Comparison of ENCODE assay signal across 15 cellular contexts in the genomic region with DNA sequence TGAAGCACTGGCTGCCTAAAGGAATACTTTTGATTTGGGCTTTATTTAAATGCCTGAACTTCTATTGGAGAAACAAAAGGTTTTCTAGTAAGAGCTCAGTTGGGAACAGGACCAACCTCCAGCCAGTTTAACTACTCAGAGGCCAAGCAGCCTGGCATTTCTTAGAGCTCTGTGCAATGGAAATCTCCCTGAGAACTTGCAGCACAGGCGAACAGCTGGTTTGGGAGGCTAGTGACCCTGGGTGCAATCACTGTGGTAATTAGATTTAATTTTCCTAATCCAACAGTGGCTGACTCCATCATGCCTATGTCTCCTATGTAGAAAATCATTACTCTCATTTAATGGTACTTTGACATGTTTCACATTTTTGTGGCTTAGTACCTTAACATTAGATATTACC. TPM values are rescaled to one million over a fixed set of nuclear protein-coding genes. Genes with fewer than 3 reads are reported as not detected.
A peak's percentile ranks its signal among the peaks of the same experiment; 100 is the strongest.
DNase-seq lines count a peak whose midpoint lies in the region; ATAC-seq and TF ChIP-seq lines count a peak whose summit lies in the region.
"Had no signal": no experiment of that assay in that cellular context is flagged by ENCODE, and none has a peak within 500 bp of the region (broad histone marks: within the 10 kb centered on the region; RNA-seq: fewer than 3 reads in every experiment).

No MANE protein-coding gene starts in this region.

- H3K9me3 ChIP-seq in neural progenitor cell (ENCODE audit: low read depth) = no peaks in the 10 kb centered on the region

- H3K27ac ChIP-seq in neural progenitor cell = no peak overlapping the region
- H3K27ac ChIP-seq: C4-2B had no signal

- H3K4me2 ChIP-seq in neural progenitor cell = peak overlapping the region; percentile 100

- H3K27me3 ChIP-seq in neural progenitor cell = peaks cover 34% of the 10 kb centered on the region

- H3K4me1 Mint-ChIP-seq in neural progenitor cell = peaks cover 39% of the 10 kb centered on the region
- H3K4me1 Mint-ChIP-seq in natural killer cell = peaks cover 4% of the 10 kb centered on the region in 2 donors

- H3K9me3 Mint-ChIP-seq in neural progenitor cell = peaks cover 3% of the 10 kb centered on the region
- peaks cover 5 to 9% of the 10 kb centered on the region in 2 donors for H3K9me3 Mint-ChIP-seq in natural killer cell

- peak; percentile 18 for DNase-seq in AG08396 (ENCODE audit: low spot score)
- peak; percentile 91 for DNase-seq in NCI-H82 (lab: John Stamatoyannopoulos, UW)
- DNase-seq in epithelial cell of proximal tubule (ENCODE audit: low read depth) = no peak
- peak; percentile 39 for DNase-seq in neural progenitor cell (ENCODE audit: low spot score)
- DNase-seq in germinal center (ENCODE audit: low spot score) = no peak
- no peak for DNase-seq in natural killer cell
- DNase-seq in ecto neural progenitor cell (ENCODE audit: low spot score) = no peak
- DNase-seq: DMS 273 treated with DMSO at 0.1 percent for 48 hours, MV-4-11, NCI-H2029 treated with DMSO at 0.1 percent for 48 hours, NCI-H510A, SHP77 treated with DMSO at 0.1 percent for 48 hours had no signal

- peaks cover 35% of the 10 kb centered on the region for H3K79me2 ChIP-seq in neural progenitor cell (ENCODE audit: low read depth)

- H4K20me1 ChIP-seq in neural progenitor cell (ENCODE audit: low read depth) = peaks cover 10% of the 10 kb centered on the region

- H3K4me3 ChIP-seq in epithelial cell of proximal tubule (ENCODE audit: low read depth, low read length) = peak overlapping the region; percentile 87
- no peak overlapping the region for H3K4me3 ChIP-seq in neural progenitor cell
- H3K4me3 ChIP-seq: K562 had no signal

- H3K36me3 Mint-ChIP-seq in neural progenitor cell (peaks cover 8% of the 10 kb centered on the region), natural killer cell (peaks cover 11% of the 10 kb centered on the region)

- no peak overlapping the region for H2AFZ ChIP-seq in neural progenitor cell (replicated peaks)

- peak overlapping the region; percentile 96 for H3K4me3 Mint-ChIP-seq in neural progenitor cell
- H3K4me3 Mint-ChIP-seq in natural killer cell = no peak overlapping the region

- peaks cover 22% of the 10 kb centered on the region for H3F3A ChIP-seq in neural progenitor cell (ENCODE audit: low read depth)

- no peaks in the 10 kb centered on the region for H3K36me3 ChIP-seq in neural progenitor cell

- intact Hi-C loops in natural killer cell (cut with micrococcal nuclease) = no loop called here

- H3K4me1 ChIP-seq in neural progenitor cell = peaks cover 35% of the 10 kb centered on the region

- TF ChIP-seq CTCF in epithelial cell of proximal tubule (conservative IDR thresholded peaks at IDR 0.05; ENCODE audit: low read depth, low read length) (no peak), neural progenitor cell (IDR thresholded peaks at IDR 0.05) (no peak), natural killer cell (IDR thresholded peaks at IDR 0.05) (no peak)

- H3K9ac ChIP-seq in neural progenitor cell = no peak overlapping the region

- no peak for ATAC-seq in HG02870 (IDR thresholded peaks at IDR 0.05; ENCODE audit: unreplicated experiment)
- no peak for ATAC-seq in natural killer cell
- ATAC-seq: K562 had no signal

- no peak overlapping the region for H3K27ac Mint-ChIP-seq in neural progenitor cell
- H3K27ac Mint-ChIP-seq in natural killer cell = no peak overlapping the region

- H3K27me3 Mint-ChIP-seq in neural progenitor cell (ENCODE audit: insufficient read depth, low read depth) (peaks cover 17% of the 10 kb centered on the region), natural killer cell (ENCODE audit: low read depth in 2 of 2) (peaks cover 33 to 43% of the 10 kb centered on the region in 2 donors)

RNA-seq across cellular contexts. Expression of a gene that starts 1.0 kb away (rescaled TPM):
- total RNA-seq in epithelial cell of proximal tubule (12.5 and 34.9 TPM in 2 replicates), neural progenitor cell (ENCODE audit: low replicate concordance) (17.9 and 18.0 TPM in 2 replicates), natural killer cell (not detected)
- total RNA-seq: K562 had no signal

Comparison
In these comparisons a context has a peak if more than half of its experiments do, and no peak if none do; other contexts are left out.
1. DNase-seq: peak in AG08396 (single experiment), NCI-H82 (single experiment) and neural progenitor cell (single experiment); none in epithelial cell of proximal tubule (single experiment), germinal center (single experiment), natural killer cell (single experiment) and ecto neural progenitor cell (single experiment).
2. RNA of a gene that starts 1.0 kb away (total RNA-seq): 12.5 to 34.9 TPM in epithelial cell of proximal tubule and 17.9 to 18.0 TPM in neural progenitor cell; not detected in natural killer cell; every median in the first group is over 10 times any median in the second.